8 cellular contexts compared by ENCODE assay signal in genomic region chr15:77013786-77014136, GRCh38. TPM values are rescaled to one million over a fixed set of nuclear protein-coding genes. Genes with fewer than 3 reads are reported as not detected.
A peak's percentile ranks its signal among the peaks of the same experiment; 100 is the strongest.
DNase-seq lines count a peak whose midpoint lies in the region; ATAC-seq and TF ChIP-seq lines count a peak whose summit lies in the region.

No MANE protein-coding gene starts in this region.

- no peaks in the 10 kb centered on the region for H3K27me3 Mint-ChIP-seq in stimulated activated naive CD8-positive, alpha-beta T cell treated with anti-CD3 and anti-CD28 coated beads, Interleukin-15, amount 100 ng/mL, for 72 hours

- DNase-seq in GM06990 (ENCODE audit: extremely low read depth, insufficient read length) (peak; percentile 68), left colon (peak in 1 of 2 donors; percentile 37), A172 (ENCODE audit: low spot score) (no peak), hippocampal formation (lab: John Stamatoyannopoulos, UW) (no peak), NCI-H2029 (lab: John Stamatoyannopoulos, UW) (no peak)
- peak; percentile 84 to 89 for DNase-seq in activated CD4-positive, alpha-beta T cell treated with anti-CD3 and anti-CD28 coated beads, Interleukin-2, amount 50 U/mL, for 48 hours
- DNase-seq in stimulated activated naive CD8-positive, alpha-beta T cell treated with anti-CD3 and anti-CD28 coated beads, Interleukin-15, amount 100 ng/mL, for 72 hours, result peak; percentile 86 to 91

- ATAC-seq in HG02938 (IDR thresholded peaks at IDR 0.05; ENCODE audit: unreplicated experiment) (peak; percentile 46), left colon (peak; percentile 46)
- peak; percentile 89 for ATAC-seq in stimulated activated naive CD8-positive, alpha-beta T cell treated with anti-CD3 and anti-CD28 coated beads, Interleukin-15, amount 100 ng/mL, for 72 hours

- no peaks in the 10 kb centered on the region; the same call in 1 of the 2 replicates for H3K36me3 ChIP-seq in GM06990 (ENCODE audit: control insufficient read depth, insufficient read depth, low read length)

- peaks cover 100% of the 10 kb centered on the region for H3K4me1 Mint-ChIP-seq in stimulated activated naive CD8-positive, alpha-beta T cell treated with anti-CD3 and anti-CD28 coated beads, Interleukin-15, amount 100 ng/mL, for 72 hours

- H3K4me3 ChIP-seq in GM06990 (replicated peaks; ENCODE audit: low read depth, low read length), result no peak overlapping the region

- intact Hi-C loops in left colon (cut with DNase I, micrococcal nuclease), result no loop called here

- H3K27ac Mint-ChIP-seq in stimulated activated naive CD8-positive, alpha-beta T cell treated with anti-CD3 and anti-CD28 coated beads, Interleukin-15, amount 100 ng/mL, for 72 hours, result peak overlapping the region; percentile 94 to 97

- H3K9me3 Mint-ChIP-seq in stimulated activated naive CD8-positive, alpha-beta T cell treated with anti-CD3 and anti-CD28 coated beads, Interleukin-15, amount 100 ng/mL, for 72 hours, result no peaks in the 10 kb centered on the region

- no peaks in the 10 kb centered on the region for H3K27me3 ChIP-seq in GM06990 (replicated peaks; ENCODE audit: control insufficient read depth, insufficient read depth, low read length)

- no peak for TF ChIP-seq CTCF in GM06990 (IDR thresholded peaks at IDR 0.05; ENCODE audit: insufficient read depth, low read length, poor library complexity, severe bottlenecking)

- H3K4me3 Mint-ChIP-seq in stimulated activated naive CD8-positive, alpha-beta T cell treated with anti-CD3 and anti-CD28 coated beads, Interleukin-15, amount 100 ng/mL, for 72 hours, result peak overlapping the region; percentile 75 to 83

RNA-seq across cellular contexts. Expression of gene PSTPIP1, which starts 18.8 kb away (rescaled TPM):
- 1 to 10 TPM; 1.6 to 7.2 TPM for total RNA-seq in left colon
- 0.33 and 1.0 TPM in 2 replicates for total RNA-seq in A172 (2014; rRNA removed; shearing (Covaris generic))

RNA-seq across cellular contexts. Expression of gene TSPAN3, which starts 57.1 kb away (rescaled TPM):
- 100 to 1,000 TPM; 708 to 954 TPM for total RNA-seq in left colon
- 396 and 439 TPM in 2 replicates for total RNA-seq in A172 (2014; rRNA removed; shearing (Covaris generic))

Comparison
In these comparisons a context has a peak if more than half of its experiments do, and no peak if none do; other contexts are left out.
1. DNase-seq: peak in GM06990 (single experiment), activated CD4-positive, alpha-beta T cell treated with anti-CD3 and anti-CD28 coated beads, Interleukin-2, amount 50 U/mL, for 48 hours (2 of 2) and stimulated activated naive CD8-positive, alpha-beta T cell treated with anti-CD3 and anti-CD28 coated beads, Interleukin-15, amount 100 ng/mL, for 72 hours (2 of 2); none in A172 (single experiment), hippocampal formation (0 of 2) and NCI-H2029 (single experiment).
2. Peak in every context shown above with its lines, with median percentiles within 50 percentile points of each other: ATAC-seq.